1 cellular context compared by ENCODE assay signal in the genomic region with DNA sequence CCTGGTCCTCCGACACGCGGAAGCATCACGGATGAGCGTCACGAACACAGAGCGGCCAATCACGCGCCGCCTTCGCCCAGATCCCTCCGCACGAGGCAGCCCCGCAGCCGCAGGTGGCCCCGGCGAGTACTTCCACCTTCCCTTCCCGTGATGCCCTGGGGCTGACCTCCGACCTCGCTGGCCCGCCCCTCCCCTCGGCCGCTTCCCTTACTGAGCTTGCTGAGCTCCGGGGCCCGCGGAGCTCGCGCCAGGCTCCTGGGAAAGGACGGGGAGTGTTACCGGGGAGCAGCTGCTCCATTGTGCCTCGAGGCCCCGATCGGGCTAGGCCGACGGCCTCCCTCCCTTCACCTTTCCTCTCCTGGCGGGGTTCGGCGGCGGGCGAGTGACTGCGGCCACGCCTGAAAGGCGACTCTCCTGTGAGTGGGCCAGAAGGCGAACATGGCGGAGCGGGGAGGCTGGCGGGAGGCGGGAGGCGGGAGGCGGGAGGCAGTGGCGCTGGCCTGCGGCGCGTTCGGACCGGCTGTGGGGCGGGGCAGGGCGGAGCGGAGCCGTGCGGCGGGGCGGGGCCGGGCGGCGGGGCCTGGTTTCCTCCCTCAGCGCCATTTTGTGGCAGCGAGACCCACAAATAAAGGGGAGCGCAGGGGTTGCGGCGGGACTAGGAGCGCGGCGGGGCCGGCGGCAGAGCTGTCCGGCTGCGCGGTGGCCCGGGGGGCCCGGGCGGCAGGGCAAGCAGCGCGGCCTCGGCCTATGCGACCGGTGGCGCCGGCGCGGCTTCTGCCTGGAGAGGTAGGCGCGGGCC.
TF ChIP-seq lines count a peak whose summit lies in the region.

A gene (plus strand): TSS at position 589 of the 799 bp plus-strand sequence. CDS start 8,760 bp downstream, outside the sequence.

TF ChIP-seq in HepG2, 621 proteins besides CTCF, POLR2A, EP300 and RAD21 (continued from another document and continues in another):
- TF ChIP-seq, protein P1, sequence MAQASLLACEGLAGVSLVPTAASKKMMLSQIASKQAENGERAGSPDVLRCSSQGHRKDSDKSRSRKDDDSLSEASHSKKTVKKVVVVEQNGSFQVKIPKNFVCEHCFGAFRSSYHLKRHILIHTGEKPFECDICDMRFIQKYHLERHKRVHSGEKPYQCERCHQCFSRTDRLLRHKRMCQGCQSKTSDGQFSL (CRISPR knock-in tag; IDR thresholded peaks at IDR 0.05): no peak; the same call in 1 of the 2 replicates
- TF ChIP-seq ELF1 (CRISPR knock-in tag; IDR thresholded peaks at IDR 0.05): peak; percentile 96
- TF ChIP-seq, protein P2, sequence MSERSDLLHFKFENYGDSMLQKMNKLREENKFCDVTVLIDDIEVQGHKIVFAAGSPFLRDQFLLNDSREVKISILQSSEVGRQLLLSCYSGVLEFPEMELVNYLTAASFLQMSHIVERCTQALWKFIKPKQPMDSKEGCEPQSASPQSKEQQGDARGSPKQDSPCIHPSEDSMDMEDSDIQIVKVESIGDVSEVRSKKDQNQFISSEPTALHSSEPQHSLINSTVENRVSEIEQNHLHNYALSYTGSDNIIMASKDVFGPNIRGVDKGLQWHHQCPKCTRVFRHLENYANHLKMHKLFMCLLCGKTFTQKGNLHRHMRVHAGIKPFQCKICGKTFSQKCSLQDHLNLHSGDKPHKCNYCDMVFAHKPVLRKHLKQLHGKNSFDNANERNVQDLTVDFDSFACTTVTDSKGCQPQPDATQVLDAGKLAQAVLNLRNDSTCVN (CRISPR knock-in tag; IDR thresholded peaks at IDR 0.05; ENCODE audit: borderline replicate concordance): peak; percentile 97
- TF ChIP-seq RORA (CRISPR knock-in tag; IDR thresholded peaks at IDR 0.05): no peak
- TF ChIP-seq, protein P3, sequence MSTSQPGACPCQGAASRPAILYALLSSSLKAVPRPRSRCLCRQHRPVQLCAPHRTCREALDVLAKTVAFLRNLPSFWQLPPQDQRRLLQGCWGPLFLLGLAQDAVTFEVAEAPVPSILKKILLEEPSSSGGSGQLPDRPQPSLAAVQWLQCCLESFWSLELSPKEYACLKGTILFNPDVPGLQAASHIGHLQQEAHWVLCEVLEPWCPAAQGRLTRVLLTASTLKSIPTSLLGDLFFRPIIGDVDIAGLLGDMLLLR (CRISPR knock-in tag; IDR thresholded peaks at IDR 0.05): peak; percentile 98
- TF ChIP-seq, protein P4, sequence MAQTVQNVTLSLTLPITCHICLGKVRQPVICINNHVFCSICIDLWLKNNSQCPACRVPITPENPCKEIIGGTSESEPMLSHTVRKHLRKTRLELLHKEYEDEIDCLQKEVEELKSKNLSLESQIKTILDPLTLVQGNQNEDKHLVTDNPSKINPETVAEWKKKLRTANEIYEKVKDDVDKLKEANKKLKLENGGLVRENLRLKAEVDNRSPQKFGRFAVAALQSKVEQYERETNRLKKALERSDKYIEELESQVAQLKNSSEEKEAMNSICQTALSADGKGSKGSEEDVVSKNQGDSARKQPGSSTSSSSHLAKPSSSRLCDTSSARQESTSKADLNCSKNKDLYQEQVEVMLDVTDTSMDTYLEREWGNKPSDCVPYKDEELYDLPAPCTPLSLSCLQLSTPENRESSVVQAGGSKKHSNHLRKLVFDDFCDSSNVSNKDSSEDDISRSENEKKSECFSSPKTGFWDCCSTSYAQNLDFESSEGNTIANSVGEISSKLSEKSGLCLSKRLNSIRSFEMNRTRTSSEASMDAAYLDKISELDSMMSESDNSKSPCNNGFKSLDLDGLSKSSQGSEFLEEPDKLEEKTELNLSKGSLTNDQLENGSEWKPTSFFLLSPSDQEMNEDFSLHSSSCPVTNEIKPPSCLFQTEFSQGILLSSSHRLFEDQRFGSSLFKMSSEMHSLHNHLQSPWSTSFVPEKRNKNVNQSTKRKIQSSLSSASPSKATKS (CRISPR knock-in tag; IDR thresholded peaks at IDR 0.05): peak; percentile 76; the same call in 1 of the 2 replicates
- TF ChIP-seq TEAD2 (CRISPR knock-in tag; IDR thresholded peaks at IDR 0.05): peak; percentile 87
- peak; percentile 96; the same call in 1 of the 2 replicates for TF ChIP-seq ZNF33A (CRISPR knock-in tag; IDR thresholded peaks at IDR 0.05; ENCODE audit: borderline replicate concordance)
- TF ChIP-seq NFKBIZ (CRISPR knock-in tag; IDR thresholded peaks at IDR 0.05): peak; percentile 95
- TF ChIP-seq ZNF484 (CRISPR knock-in tag; IDR thresholded peaks at IDR 0.05; ENCODE audit: borderline replicate concordance, low read depth): 0 out of 2 replicates have a peak, but pooled peaks have one; percentile 92
- TF ChIP-seq ZNF816 (CRISPR knock-in tag; IDR thresholded peaks at IDR 0.05; ENCODE audit: borderline replicate concordance): peak; percentile 99; the same call in 1 of the 2 replicates
- no peak for TF ChIP-seq ZNF326 (CRISPR knock-in tag; IDR thresholded peaks at IDR 0.05; ENCODE audit: borderline replicate concordance)
- TF ChIP-seq ZMYM3 (CRISPR knock-in tag; IDR thresholded peaks at IDR 0.05): peak; percentile 89
- peak; percentile 100 for TF ChIP-seq YEATS4 (CRISPR knock-in tag; IDR thresholded peaks at IDR 0.05; ENCODE audit: borderline replicate concordance)
- peak; percentile 59 for TF ChIP-seq SIX4 (CRISPR knock-in tag; IDR thresholded peaks at IDR 0.05)
- peak; percentile 94 for TF ChIP-seq ARID2 (CRISPR knock-in tag; IDR thresholded peaks at IDR 0.05; ENCODE audit: borderline replicate concordance)
- peak; percentile 98 for TF ChIP-seq TOE1 (CRISPR knock-in tag; IDR thresholded peaks at IDR 0.05)
- TF ChIP-seq, protein P5, sequence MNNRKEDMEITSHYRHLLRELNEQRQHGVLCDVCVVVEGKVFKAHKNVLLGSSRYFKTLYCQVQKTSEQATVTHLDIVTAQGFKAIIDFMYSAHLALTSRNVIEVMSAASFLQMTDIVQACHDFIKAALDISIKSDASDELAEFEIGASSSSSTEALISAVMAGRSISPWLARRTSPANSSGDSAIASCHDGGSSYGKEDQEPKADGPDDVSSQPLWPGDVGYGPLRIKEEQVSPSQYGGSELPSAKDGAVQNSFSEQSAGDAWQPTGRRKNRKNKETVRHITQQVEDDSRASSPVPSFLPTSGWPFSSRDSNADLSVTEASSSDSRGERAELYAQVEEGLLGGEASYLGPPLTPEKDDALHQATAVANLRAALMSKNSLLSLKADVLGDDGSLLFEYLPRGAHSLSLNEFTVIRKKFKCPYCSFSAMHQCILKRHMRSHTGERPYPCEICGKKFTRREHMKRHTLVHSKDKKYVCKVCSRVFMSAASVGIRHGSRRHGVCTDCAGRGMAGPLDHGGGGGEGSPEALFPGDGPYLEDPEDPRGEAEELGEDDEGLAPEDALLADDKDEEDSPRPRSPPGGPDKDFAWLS (CRISPR knock-in tag; IDR thresholded peaks at IDR 0.05; ENCODE audit: borderline replicate concordance): peak; percentile 22; the same call in 1 of the 2 replicates
- TF ChIP-seq ZNF20 (CRISPR knock-in tag; IDR thresholded peaks at IDR 0.05): peak; percentile 88; the same call in 1 of the 2 replicates
- TF ChIP-seq CENPX (CRISPR knock-in tag; IDR thresholded peaks at IDR 0.05): no peak
- TF ChIP-seq TAF15 (IDR thresholded peaks at IDR 0.05; ENCODE audit: low read depth, low read length, poor library complexity, severe bottlenecking): peak; percentile 35
- peak; percentile 33; the same call in 1 of the 2 replicates for TF ChIP-seq SIX1 (CRISPR knock-in tag; IDR thresholded peaks at IDR 0.05; ENCODE audit: borderline replicate concordance)
- TF ChIP-seq, protein P6, sequence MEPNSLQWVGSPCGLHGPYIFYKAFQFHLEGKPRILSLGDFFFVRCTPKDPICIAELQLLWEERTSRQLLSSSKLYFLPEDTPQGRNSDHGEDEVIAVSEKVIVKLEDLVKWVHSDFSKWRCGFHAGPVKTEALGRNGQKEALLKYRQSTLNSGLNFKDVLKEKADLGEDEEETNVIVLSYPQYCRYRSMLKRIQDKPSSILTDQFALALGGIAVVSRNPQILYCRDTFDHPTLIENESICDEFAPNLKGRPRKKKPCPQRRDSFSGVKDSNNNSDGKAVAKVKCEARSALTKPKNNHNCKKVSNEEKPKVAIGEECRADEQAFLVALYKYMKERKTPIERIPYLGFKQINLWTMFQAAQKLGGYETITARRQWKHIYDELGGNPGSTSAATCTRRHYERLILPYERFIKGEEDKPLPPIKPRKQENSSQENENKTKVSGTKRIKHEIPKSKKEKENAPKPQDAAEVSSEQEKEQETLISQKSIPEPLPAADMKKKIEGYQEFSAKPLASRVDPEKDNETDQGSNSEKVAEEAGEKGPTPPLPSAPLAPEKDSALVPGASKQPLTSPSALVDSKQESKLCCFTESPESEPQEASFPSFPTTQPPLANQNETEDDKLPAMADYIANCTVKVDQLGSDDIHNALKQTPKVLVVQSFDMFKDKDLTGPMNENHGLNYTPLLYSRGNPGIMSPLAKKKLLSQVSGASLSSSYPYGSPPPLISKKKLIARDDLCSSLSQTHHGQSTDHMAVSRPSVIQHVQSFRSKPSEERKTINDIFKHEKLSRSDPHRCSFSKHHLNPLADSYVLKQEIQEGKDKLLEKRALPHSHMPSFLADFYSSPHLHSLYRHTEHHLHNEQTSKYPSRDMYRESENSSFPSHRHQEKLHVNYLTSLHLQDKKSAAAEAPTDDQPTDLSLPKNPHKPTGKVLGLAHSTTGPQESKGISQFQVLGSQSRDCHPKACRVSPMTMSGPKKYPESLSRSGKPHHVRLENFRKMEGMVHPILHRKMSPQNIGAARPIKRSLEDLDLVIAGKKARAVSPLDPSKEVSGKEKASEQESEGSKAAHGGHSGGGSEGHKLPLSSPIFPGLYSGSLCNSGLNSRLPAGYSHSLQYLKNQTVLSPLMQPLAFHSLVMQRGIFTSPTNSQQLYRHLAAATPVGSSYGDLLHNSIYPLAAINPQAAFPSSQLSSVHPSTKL (CRISPR knock-in tag; IDR thresholded peaks at IDR 0.05): peak; percentile 96
- peak; percentile 99; the same call in 1 of the 2 replicates for TF ChIP-seq DNMT1 (CRISPR knock-in tag; IDR thresholded peaks at IDR 0.05)
- TF ChIP-seq ZNF570 (CRISPR knock-in tag; IDR thresholded peaks at IDR 0.05; ENCODE audit: borderline replicate concordance): no peak; the same call in 1 of the 2 replicates
- TF ChIP-seq, protein P7, sequence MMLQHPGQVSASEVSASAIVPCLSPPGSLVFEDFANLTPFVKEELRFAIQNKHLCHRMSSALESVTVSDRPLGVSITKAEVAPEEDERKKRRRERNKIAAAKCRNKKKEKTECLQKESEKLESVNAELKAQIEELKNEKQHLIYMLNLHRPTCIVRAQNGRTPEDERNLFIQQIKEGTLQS (CRISPR knock-in tag; IDR thresholded peaks at IDR 0.05): peak; percentile 69; the same call in 1 of the 2 replicates
- peak; percentile 96 for TF ChIP-seq ZNF746 (CRISPR knock-in tag; IDR thresholded peaks at IDR 0.05)
- peak; percentile 94 for TF ChIP-seq CREM (IDR thresholded peaks at IDR 0.05)
- TF ChIP-seq CREM (CRISPR knock-in tag; IDR thresholded peaks at IDR 0.05): peak; percentile 66; the same call in 1 of the 2 replicates
- peak; percentile 99 for TF ChIP-seq ZNF788 (CRISPR knock-in tag; IDR thresholded peaks at IDR 0.05; ENCODE audit: borderline replicate concordance)
- peak; percentile 98 for TF ChIP-seq ZNF563 (CRISPR knock-in tag; IDR thresholded peaks at IDR 0.05)
- TF ChIP-seq ZNF773 (CRISPR knock-in tag; IDR thresholded peaks at IDR 0.05; ENCODE audit: borderline replicate concordance): peak; percentile 76; the same call in 1 of the 2 replicates
- TF ChIP-seq TRIM24 (CRISPR knock-in tag; IDR thresholded peaks at IDR 0.05): no peak
- TF ChIP-seq NAIF1 (CRISPR knock-in tag; IDR thresholded peaks at IDR 0.05; ENCODE audit: borderline replicate concordance): peak; percentile 95
- peak; percentile 94; the same call in 1 of the 2 replicates for TF ChIP-seq AHR (CRISPR knock-in tag; IDR thresholded peaks at IDR 0.05)
- peak; percentile 91 for TF ChIP-seq SOX5 (CRISPR knock-in tag; IDR thresholded peaks at IDR 0.05; ENCODE audit: borderline replicate concordance)
- TF ChIP-seq, protein P8, sequence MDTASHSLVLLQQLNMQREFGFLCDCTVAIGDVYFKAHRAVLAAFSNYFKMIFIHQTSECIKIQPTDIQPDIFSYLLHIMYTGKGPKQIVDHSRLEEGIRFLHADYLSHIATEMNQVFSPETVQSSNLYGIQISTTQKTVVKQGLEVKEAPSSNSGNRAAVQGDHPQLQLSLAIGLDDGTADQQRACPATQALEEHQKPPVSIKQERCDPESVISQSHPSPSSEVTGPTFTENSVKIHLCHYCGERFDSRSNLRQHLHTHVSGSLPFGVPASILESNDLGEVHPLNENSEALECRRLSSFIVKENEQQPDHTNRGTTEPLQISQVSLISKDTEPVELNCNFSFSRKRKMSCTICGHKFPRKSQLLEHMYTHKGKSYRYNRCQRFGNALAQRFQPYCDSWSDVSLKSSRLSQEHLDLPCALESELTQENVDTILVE (CRISPR knock-in tag; IDR thresholded peaks at IDR 0.05): peak; percentile 98
- peak; percentile 96 for TF ChIP-seq ZNF331 (CRISPR knock-in tag; IDR thresholded peaks at IDR 0.05)
- peak; percentile 58; the same call in 1 of the 2 replicates for TF ChIP-seq SSRP1 (CRISPR knock-in tag; IDR thresholded peaks at IDR 0.05)
- no peak; the same call in 1 of the 2 replicates for TF ChIP-seq ZNF383 (CRISPR knock-in tag; IDR thresholded peaks at IDR 0.05; ENCODE audit: borderline replicate concordance)
- TF ChIP-seq PTBP1 (IDR thresholded peaks at IDR 0.05; ENCODE audit: low read depth, low read length, poor library complexity, severe bottlenecking): peak; percentile 97
- TF ChIP-seq HDAC1 (CRISPR knock-in tag; IDR thresholded peaks at IDR 0.05): peak; percentile 98
- TF ChIP-seq, protein P9, sequence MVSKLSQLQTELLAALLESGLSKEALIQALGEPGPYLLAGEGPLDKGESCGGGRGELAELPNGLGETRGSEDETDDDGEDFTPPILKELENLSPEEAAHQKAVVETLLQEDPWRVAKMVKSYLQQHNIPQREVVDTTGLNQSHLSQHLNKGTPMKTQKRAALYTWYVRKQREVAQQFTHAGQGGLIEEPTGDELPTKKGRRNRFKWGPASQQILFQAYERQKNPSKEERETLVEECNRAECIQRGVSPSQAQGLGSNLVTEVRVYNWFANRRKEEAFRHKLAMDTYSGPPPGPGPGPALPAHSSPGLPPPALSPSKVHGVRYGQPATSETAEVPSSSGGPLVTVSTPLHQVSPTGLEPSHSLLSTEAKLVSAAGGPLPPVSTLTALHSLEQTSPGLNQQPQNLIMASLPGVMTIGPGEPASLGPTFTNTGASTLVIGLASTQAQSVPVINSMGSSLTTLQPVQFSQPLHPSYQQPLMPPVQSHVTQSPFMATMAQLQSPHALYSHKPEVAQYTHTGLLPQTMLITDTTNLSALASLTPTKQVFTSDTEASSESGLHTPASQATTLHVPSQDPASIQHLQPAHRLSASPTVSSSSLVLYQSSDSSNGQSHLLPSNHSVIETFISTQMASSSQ (IDR thresholded peaks at IDR 0.05; ENCODE audit: low read depth): no peak; the same call in 1 of the 2 replicates
- TF ChIP-seq, protein P9 (CRISPR knock-in tag; IDR thresholded peaks at IDR 0.05; ENCODE audit: borderline replicate concordance): peak; percentile 84
- TF ChIP-seq ZNF160 (CRISPR knock-in tag; IDR thresholded peaks at IDR 0.05): peak; percentile 93
- TF ChIP-seq ZNF510 (CRISPR knock-in tag; IDR thresholded peaks at IDR 0.05; ENCODE audit: low read depth): peak; percentile 95
- peak; percentile 96 for TF ChIP-seq SRY (CRISPR knock-in tag; IDR thresholded peaks at IDR 0.05)
